12 cellular contexts compared by ENCODE assay signal in genomic region chr9:83060557-83060956, GRCh38. TPM values are rescaled to one million over a fixed set of nuclear protein-coding genes. Genes with fewer than 3 reads are reported as not detected.
A peak's percentile ranks its signal among the peaks of the same experiment; 100 is the strongest.
DNase-seq lines count a peak whose midpoint lies in the region; ATAC-seq, FAIRE-seq and TF ChIP-seq lines count a peak whose summit lies in the region.
"Had no signal": no experiment of that assay in that cellular context is flagged by ENCODE, and none has a peak within 500 bp of the region (broad histone marks: within the 10 kb centered on the region; RNA-seq: fewer than 3 reads in every experiment).

No MANE protein-coding gene starts in this region.

- H3K36me3 ChIP-seq in stomach = no peaks in the 10 kb centered on the region

- 34 to 49% (median 43%) methylated on average over 3 of the region's 3 CpGs for WGBS in stomach, 5 donors

- peaks cover 0 to 6% (median 3%) of the 10 kb centered on the region in 4 donors for H3K9me3 ChIP-seq in stomach

- peaks cover 5% of the 10 kb centered on the region for H3K4me1 Mint-ChIP-seq in endothelial cell (ENCODE audit: unreplicated experiment)
- no peaks in the 10 kb centered on the region for H3K4me1 Mint-ChIP-seq in T-helper 2 cell treated with Interferon-gamma antibody and Interleukin-4, amounts not matched to agents 5 μg/mL and 100 μg/mL, for 36 hours (ENCODE audit: low read depth)
- H3K4me1 Mint-ChIP-seq: activated CD4-positive, alpha-beta T cell treated with anti-CD3 and anti-CD28 coated beads, Interleukin-2, amount 10 ng/mL, durations not matched to agents 7 days and 5 days had no signal

- H3K27ac ChIP-seq in stomach = peak overlapping the region in 3 of 5 donors; percentile 89 to 95 (median 92)

- TF ChIP-seq CTCF in endothelial cell (IDR thresholded peaks at IDR 0.05; ENCODE audit: unreplicated experiment) (no peak), stomach (IDR thresholded peaks at IDR 0.05) (no peak)

- no peak for ATAC-seq in HG03342 (IDR thresholded peaks at IDR 0.05; ENCODE audit: unreplicated experiment)

- peak overlapping the region; percentile 9 for H3K27ac Mint-ChIP-seq in endothelial cell (ENCODE audit: unreplicated experiment)
- H3K27ac Mint-ChIP-seq in T-helper 2 cell treated with Interferon-gamma antibody and Interleukin-4, amounts not matched to agents 5 μg/mL and 100 μg/mL, for 36 hours = no peak overlapping the region
- H3K27ac Mint-ChIP-seq: activated CD4-positive, alpha-beta T cell treated with anti-CD3 and anti-CD28 coated beads, Interleukin-2, amount 10 ng/mL, durations not matched to agents 7 days and 5 days; activated T-helper 1 cell treated with anti-CD3 and anti-CD28 coated beads, Interleukin-12 subunit alpha, Interleukin-12 subunit beta, Interleukin-2, Interleukin-4 antibody, amounts not matched to agents 30 ng/mL and 10 ng/mL and 1 ng/mL, durations not matched to agents 14 hours and 24 hours and 36 hours; CD4-positive, alpha-beta memory T cell had no signal

- peaks cover 9% of the 10 kb centered on the region for H3K27me3 Mint-ChIP-seq in endothelial cell (ENCODE audit: unreplicated experiment)
- H3K27me3 Mint-ChIP-seq in T-helper 2 cell treated with Interferon-gamma antibody and Interleukin-4, amounts not matched to agents 5 μg/mL and 100 μg/mL, for 36 hours (ENCODE audit: low read depth) = peaks cover 32% of the 10 kb centered on the region

- H3K4me1 ChIP-seq in stomach = peaks cover 0 to 26% (median 16%) of the 10 kb centered on the region in 4 donors

- H3K36me3 Mint-ChIP-seq in endothelial cell (ENCODE audit: low read depth, unreplicated experiment) = no peaks in the 10 kb centered on the region
- no peaks in the 10 kb centered on the region for H3K36me3 Mint-ChIP-seq in T-helper 2 cell treated with Interferon-gamma antibody and Interleukin-4, amounts not matched to agents 5 μg/mL and 100 μg/mL, for 36 hours (ENCODE audit: low read depth)
- H3K36me3 Mint-ChIP-seq: CD4-positive, alpha-beta memory T cell had no signal

- H3K9me3 Mint-ChIP-seq in endothelial cell (ENCODE audit: unreplicated experiment) = no peaks in the 10 kb centered on the region
- peaks cover 3% of the 10 kb centered on the region for H3K9me3 Mint-ChIP-seq in T-helper 2 cell treated with Interferon-gamma antibody and Interleukin-4, amounts not matched to agents 5 μg/mL and 100 μg/mL, for 36 hours
- H3K9me3 Mint-ChIP-seq: activated CD4-positive, alpha-beta T cell treated with anti-CD3 and anti-CD28 coated beads, Interleukin-2, amount 10 ng/mL, durations not matched to agents 7 days and 5 days; activated T-helper 1 cell treated with anti-CD3 and anti-CD28 coated beads, Interleukin-12 subunit alpha, Interleukin-12 subunit beta, Interleukin-2, Interleukin-4 antibody, amounts not matched to agents 30 ng/mL and 10 ng/mL and 1 ng/mL, durations not matched to agents 14 hours and 24 hours and 36 hours had no signal

- DNase-seq in M059J (ENCODE audit: low read depth) = peak; percentile 52
- DNase-seq in NCI-H345 treated with DMSO at 0.1 percent for 48 hours (lab: John Stamatoyannopoulos, UW; ENCODE audit: unreplicated experiment) = peak; percentile 9
- no peak for DNase-seq in endothelial cell (ENCODE audit: low spot score)
- DNase-seq in stomach = peak; percentile 58
- DNase-seq in T-helper 2 cell treated with Interferon-gamma antibody and Interleukin-4, amounts not matched to agents 5 μg/mL and 100 μg/mL, for 36 hours (ENCODE audit: low spot score) = no peak
- DNase-seq in HTR-8/SVneo (ENCODE audit: insufficient read length, low spot score) = no peak
- DNase-seq: activated CD4-positive, alpha-beta T cell treated with anti-CD3 and anti-CD28 coated beads, Interleukin-2, amount 10 ng/mL, durations not matched to agents 7 days and 5 days; anterior cingulate cortex; CD4-positive, alpha-beta memory T cell had no signal

- no peak for TF ChIP-seq POLR2A in stomach (IDR thresholded peaks at IDR 0.05)

- H3K4me3 ChIP-seq in stomach = peak overlapping the region in 3 of 4 donors; percentile 50 to 55 (median 52)

- intact Hi-C loops in stomach (cut with DNase I; ENCODE audit: low total_unique reads) = no loop called here

- TF ChIP-seq EP300 in stomach (IDR thresholded peaks at IDR 0.05) = no peak

- H3K27me3 ChIP-seq in stomach = peaks cover 3 to 47% (median 16%) of the 10 kb centered on the region in 3 donors

- H3K4me3 Mint-ChIP-seq in endothelial cell (ENCODE audit: unreplicated experiment) = no peak overlapping the region
- H3K4me3 Mint-ChIP-seq in T-helper 2 cell treated with Interferon-gamma antibody and Interleukin-4, amounts not matched to agents 5 μg/mL and 100 μg/mL, for 36 hours = no peak overlapping the region
- H3K4me3 Mint-ChIP-seq: activated CD4-positive, alpha-beta T cell treated with anti-CD3 and anti-CD28 coated beads, Interleukin-2, amount 10 ng/mL, durations not matched to agents 7 days and 5 days; activated T-helper 1 cell treated with anti-CD3 and anti-CD28 coated beads, Interleukin-12 subunit alpha, Interleukin-12 subunit beta, Interleukin-2, Interleukin-4 antibody, amounts not matched to agents 30 ng/mL and 10 ng/mL and 1 ng/mL, durations not matched to agents 14 hours and 24 hours and 36 hours; CD4-positive, alpha-beta memory T cell had no signal

- no peak for FAIRE-seq in HTR-8/SVneo (lab: Jason Lieb, UNC)

RNA-seq across cellular contexts. Expression of gene RASEF, which starts 2.4 kb away (rescaled TPM):
- total RNA-seq in M059J (2014; rRNA removed; shearing (Covaris generic)) = 2.5 TPM in 2 replicates
- total RNA-seq in endothelial cell (ENCODE audit: unreplicated experiment) = 0.28 TPM
- total RNA-seq in stomach = 10 to 100 TPM; 10.3 to 96.5 (median 64.8) TPM
- polyA plus RNA-seq in stomach = 10 to 100 TPM in 1 of 3 donors, 1 to 10 TPM in 2; 3.9 to 38.8 (median 7.0) TPM
- total RNA-seq: activated CD4-positive, alpha-beta T cell treated with anti-CD3 and anti-CD28 coated beads, Interleukin-2, amount 10 ng/mL, durations not matched to agents 7 days and 5 days; activated T-helper 1 cell treated with anti-CD3 and anti-CD28 coated beads, Interleukin-12 subunit alpha, Interleukin-12 subunit beta, Interleukin-2, Interleukin-4 antibody, amounts not matched to agents 30 ng/mL and 10 ng/mL and 1 ng/mL, durations not matched to agents 14 hours and 24 hours and 36 hours; CD4-positive, alpha-beta memory T cell; LHCN-M2 had no signal
- polyA plus RNA-seq: CD4-positive, alpha-beta memory T cell had no signal

Comparison
In these comparisons a context has a peak if more than half of its experiments do, and no peak if none do; other contexts are left out.
1. DNase-seq: peak in M059J (single experiment), NCI-H345 treated with DMSO at 0.1 percent for 48 hours (single experiment) and stomach (single experiment); none in endothelial cell (single experiment), T-helper 2 cell treated with Interferon-gamma antibody and Interleukin-4, amounts not matched to agents 5 μg/mL and 100 μg/mL, for 36 hours (single experiment) and HTR-8/SVneo (single experiment).